1 cellular context compared by ENCODE assay signal in genomic region chr1:237250055-237250454, GRCh38.
TF ChIP-seq lines count a peak whose summit lies in the region.

No MANE protein-coding gene starts in this region.

TF ChIP-seq in SK-N-SH, 30 proteins besides CTCF, POLR2A, EP300 and RAD21 (continued from another document):
- TF ChIP-seq, protein P1, sequence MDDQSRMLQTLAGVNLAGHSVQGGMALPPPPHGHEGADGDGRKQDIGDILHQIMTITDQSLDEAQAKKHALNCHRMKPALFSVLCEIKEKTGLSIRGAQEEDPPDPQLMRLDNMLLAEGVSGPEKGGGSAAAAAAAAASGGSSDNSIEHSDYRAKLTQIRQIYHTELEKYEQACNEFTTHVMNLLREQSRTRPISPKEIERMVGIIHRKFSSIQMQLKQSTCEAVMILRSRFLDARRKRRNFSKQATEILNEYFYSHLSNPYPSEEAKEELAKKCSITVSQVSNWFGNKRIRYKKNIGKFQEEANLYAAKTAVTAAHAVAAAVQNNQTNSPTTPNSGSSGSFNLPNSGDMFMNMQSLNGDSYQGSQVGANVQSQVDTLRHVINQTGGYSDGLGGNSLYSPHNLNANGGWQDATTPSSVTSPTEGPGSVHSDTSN (IDR thresholded peaks at IDR 0.05) = no peak
- TF ChIP-seq TAF1 (IDR thresholded peaks at IDR 0.05; ENCODE audit: borderline replicate concordance, low read depth, low read length) (no peak), POLR2AphosphoS5 (IDR thresholded peaks at IDR 0.05; ENCODE audit: low read depth, low read length) (no peak), SIN3A (IDR thresholded peaks at IDR 0.05; ENCODE audit: borderline replicate concordance, low read depth, low read length) (no peak)
- TF ChIP-seq, protein P2, sequence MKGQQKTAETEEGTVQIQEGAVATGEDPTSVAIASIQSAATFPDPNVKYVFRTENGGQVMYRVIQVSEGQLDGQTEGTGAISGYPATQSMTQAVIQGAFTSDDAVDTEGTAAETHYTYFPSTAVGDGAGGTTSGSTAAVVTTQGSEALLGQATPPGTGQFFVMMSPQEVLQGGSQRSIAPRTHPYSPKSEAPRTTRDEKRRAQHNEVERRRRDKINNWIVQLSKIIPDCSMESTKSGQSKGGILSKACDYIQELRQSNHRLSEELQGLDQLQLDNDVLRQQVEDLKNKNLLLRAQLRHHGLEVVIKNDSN (IDR thresholded peaks at IDR 0.05; ENCODE audit: borderline replicate concordance, low read depth) = no peak
